In genomic region chr11:104609297-104609696, GRCh38 we compare ENCODE assay signal across 8 cellular contexts.
A peak's percentile ranks its signal among the peaks of the same experiment; 100 is the strongest.
DNase-seq lines count a peak whose midpoint lies in the region; ATAC-seq and TF ChIP-seq lines count a peak whose summit lies in the region.

No MANE protein-coding gene starts in this region.

- H2AFZ ChIP-seq in hepatocyte, result peak overlapping the region; percentile 13

- H3K4me1 ChIP-seq in DOHH2 (ENCODE audit: control insufficient read depth, low read length) (no peaks in the 10 kb centered on the region), hepatocyte (ENCODE audit: insufficient read depth) (no peaks in the 10 kb centered on the region), suprapubic skin (peaks cover 13% of the 10 kb centered on the region)

- H4K20me1 ChIP-seq in DOHH2 (ENCODE audit: control insufficient read depth, insufficient read depth, low read depth, low read length) (no peaks in the 10 kb centered on the region), hepatocyte (ENCODE audit: insufficient read depth, poor library complexity, severe bottlenecking) (no peaks in the 10 kb centered on the region)

- H3K4me2 ChIP-seq in DOHH2 (ENCODE audit: low read length) (no peak overlapping the region), hepatocyte (no peak overlapping the region)

- TF ChIP-seq CTCF in DOHH2 (IDR thresholded peaks at IDR 0.05; ENCODE audit: low read depth, low read length, poor library complexity, severe bottlenecking) (peak; percentile 64), hepatocyte (IDR thresholded peaks at IDR 0.05; ENCODE audit: poor library complexity) (peak; percentile 69), suprapubic skin (IDR thresholded peaks at IDR 0.05) (peak in 1 of 2 donors; percentile 53)

- no peak for TF ChIP-seq POLR2A in suprapubic skin (IDR thresholded peaks at IDR 0.05)

- no peaks in the 10 kb centered on the region for H3K27me3 ChIP-seq in DOHH2 (ENCODE audit: control insufficient read depth, low read length)
- no peaks in the 10 kb centered on the region for H3K27me3 ChIP-seq in hepatocyte
- H3K27me3 ChIP-seq in suprapubic skin, result no peaks in the 10 kb centered on the region

- H3K9me3 ChIP-seq in DOHH2 (ENCODE audit: control insufficient read depth, insufficient read depth, low read length) (no peaks in the 10 kb centered on the region), hepatocyte (ENCODE audit: low read depth) (no peaks in the 10 kb centered on the region), suprapubic skin (no peaks in the 10 kb centered on the region)

- DNase-seq in RPMI8226, result peak; percentile 54
- peak; percentile 78 for DNase-seq in amniotic epithelial cell (ENCODE audit: low read depth)
- peak; percentile 68 for DNase-seq in hepatocyte (ENCODE audit: low spot score)
- DNase-seq in skeletal muscle cell (ENCODE audit: low read depth), result peak; percentile 61
- DNase-seq in suprapubic skin (ENCODE audit: low spot score in 2 of 2), result no peak

- 89% methylated on average over 1 of the region's 1 CpG for WGBS in hepatocyte (ENCODE audit: low lambda C conversion rate, missing lambda C conversion rate)
- WGBS in suprapubic skin, result 41% methylated on average over 1 of the region's 1 CpG

- H3K9me2 ChIP-seq in DOHH2 (replicated peaks; ENCODE audit: control insufficient read depth, low read length), result no peaks in the 10 kb centered on the region
- no peaks in the 10 kb centered on the region for H3K9me2 ChIP-seq in hepatocyte (replicated peaks; ENCODE audit: insufficient read depth)

- ATAC-seq in GM21367 (IDR thresholded peaks at IDR 0.05; ENCODE audit: unreplicated experiment), result peak; percentile 94
- peak; percentile 96 for ATAC-seq in HG03565 (IDR thresholded peaks at IDR 0.05; ENCODE audit: unreplicated experiment)

- H3K4me3 ChIP-seq in DOHH2 (ENCODE audit: low read length) (no peak overlapping the region), hepatocyte (no peak overlapping the region), skeletal muscle cell (ENCODE audit: low read depth, low read length) (no peak overlapping the region), suprapubic skin (no peak overlapping the region)

- no peak overlapping the region for H3K27ac ChIP-seq in DOHH2 (ENCODE audit: low read depth, low read length)
- no peak overlapping the region for H3K27ac ChIP-seq in hepatocyte
- H3K27ac ChIP-seq in suprapubic skin, result no peak overlapping the region

- H3K79me2 ChIP-seq in DOHH2 (ENCODE audit: control insufficient read depth, low read length) (no peaks in the 10 kb centered on the region), hepatocyte (no peaks in the 10 kb centered on the region)

- TF ChIP-seq EP300 in suprapubic skin (IDR thresholded peaks at IDR 0.05), result no peak

- H3K36me3 ChIP-seq in DOHH2 (ENCODE audit: control insufficient read depth, low read length) (no peaks in the 10 kb centered on the region), hepatocyte (replicated peaks; ENCODE audit: insufficient read depth, low read depth) (no peaks in the 10 kb centered on the region), suprapubic skin (no peaks in the 10 kb centered on the region)

- H3F3A ChIP-seq in DOHH2 (ENCODE audit: control insufficient read depth, insufficient read depth), result no peaks in the 10 kb centered on the region

Comparison
In these comparisons a context has a peak if more than half of its experiments do, and no peak if none do; other contexts are left out.
1. DNase-seq: peak in RPMI8226 (single experiment), amniotic epithelial cell (single experiment), hepatocyte (single experiment) and skeletal muscle cell (single experiment); none in suprapubic skin (0 of 2).